In the genomic region with DNA sequence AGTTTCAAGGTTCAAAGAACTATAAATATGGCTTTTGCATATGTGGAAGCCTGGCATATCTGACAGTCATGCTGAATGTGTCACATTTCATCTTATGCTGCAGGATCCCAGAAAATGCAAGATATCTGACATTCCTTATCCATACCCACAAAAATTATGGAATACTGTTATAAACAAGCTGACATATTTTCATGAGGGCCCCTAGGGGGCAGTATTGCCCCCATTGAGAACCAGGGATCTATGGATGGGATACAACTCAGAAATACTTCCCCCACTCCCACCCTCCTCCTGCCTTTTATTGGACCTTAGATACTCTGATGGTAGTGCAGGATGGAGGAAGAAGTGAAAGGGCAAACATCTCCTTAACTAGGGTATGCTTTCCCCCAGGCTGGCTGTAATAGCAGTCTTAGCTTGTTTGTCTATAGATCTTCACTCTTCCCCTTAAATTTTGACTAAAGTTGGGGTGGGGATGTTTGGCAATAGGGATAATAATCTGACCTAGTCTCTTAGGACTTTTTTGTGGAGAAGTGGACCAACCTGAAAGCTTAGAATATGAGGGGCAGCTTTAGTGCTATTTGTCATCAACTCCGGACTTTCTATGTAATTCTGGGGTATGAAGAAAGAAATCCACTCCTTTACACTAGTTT, we compare ENCODE assay signal across 8 cellular contexts. TPM values are rescaled to one million over a fixed set of nuclear protein-coding genes. Genes with fewer than 3 reads are reported as not detected.
A peak's percentile ranks its signal among the peaks of the same experiment; 100 is the strongest.
DNase-seq lines count a peak whose midpoint lies in the region; ATAC-seq and TF ChIP-seq lines count a peak whose summit lies in the region.

No MANE protein-coding gene starts in this region.

- no peak overlapping the region for H4K8ac ChIP-seq in neuronal stem cell (ENCODE audit: low read depth, low read length)

- no CpG with 5 or more reads among the region's 1 CpG for WGBS in neuronal stem cell (ENCODE audit: extremely low coverage in 2 of 2, insufficient read length in 2 of 2, insufficient replicate concordance in 1 of 2), 2 donors

- DNase-seq in AG04449 (ENCODE audit: low read depth, low spot score) (no peak), NOMO-1 (lab: John Stamatoyannopoulos, UW; ENCODE audit: unreplicated experiment in 2 of 2) (peak; percentile 15 to 53), epithelial cell of esophagus (ENCODE audit: low read depth) (peak; percentile 66), neuronal stem cell (ENCODE audit: low spot score) (peak; percentile 48), NCI-H1048 (lab: John Stamatoyannopoulos, UW) (no peak), NCI-H510A treated with DMSO at 0.1 percent for 48 hours (lab: John Stamatoyannopoulos, UW) (no peak)

- H3K9ac ChIP-seq in neuronal stem cell (ENCODE audit: low read depth, low read length, poor library complexity) = no peak overlapping the region

- no peaks in the 10 kb centered on the region for H3K9me3 ChIP-seq in neuronal stem cell (replicated peaks in 1 of 2; ENCODE audit: control insufficient read depth in 2 of 2, insufficient read depth in 1 of 2, low read depth in 1 of 2, low read length in 2 of 2)

- CTCF ChIA-PET in AG04449 (lab: Yijun Ruan, JAX) = interaction anchor here (0.6 to 7.3 kb wide), 41 partner anchors 7 to 386 kb away, joined by 3 to 141 read pairs (median 4); a partner anchor contains a TSS

- no peak overlapping the region for H3K27ac ChIP-seq in neuronal stem cell (replicated peaks; ENCODE audit: low read length)

- no peak overlapping the region for H3K4ac ChIP-seq in neuronal stem cell (ENCODE audit: low read length)

- no peak overlapping the region for H4K91ac ChIP-seq in neuronal stem cell (ENCODE audit: low read depth, low read length, poor library complexity)

- no peaks in the 10 kb centered on the region for H3K27me3 ChIP-seq in neuronal stem cell (ENCODE audit: control insufficient read depth in 3 of 3, insufficient read depth in 3 of 3, low read depth in 1 of 3, low read length in 3 of 3)

- no peaks in the 10 kb centered on the region for H3K4me1 ChIP-seq in neuronal stem cell (ENCODE audit: control insufficient read depth in 2 of 2, insufficient read depth in 1 of 2, low read depth in 1 of 2, low read length in 2 of 2)

- no peak overlapping the region for H2AK5ac ChIP-seq in neuronal stem cell (ENCODE audit: low read depth, low read length)

- H3K4me2 ChIP-seq in neuronal stem cell (ENCODE audit: insufficient read depth, low read length, poor library complexity, severe bottlenecking) = no peak overlapping the region

- POLR2A ChIA-PET in AG04449 (lab: Yijun Ruan, JAX) = no interaction called here

- H2BK120ac ChIP-seq in neuronal stem cell (ENCODE audit: low read depth, low read length) = no peak overlapping the region

- H2BK15ac ChIP-seq in neuronal stem cell (ENCODE audit: low read length) = no peak overlapping the region

- no peak overlapping the region for H3K18ac ChIP-seq in neuronal stem cell (ENCODE audit: low read length)

- ATAC-seq in GM18868 (IDR thresholded peaks at IDR 0.05; ENCODE audit: unreplicated experiment) (peak; percentile 65), GM21737 (IDR thresholded peaks at IDR 0.05; ENCODE audit: unreplicated experiment) (no peak)

- H3K4me3 ChIP-seq in AG04449 (ENCODE audit: low read depth, low read length) (no peak overlapping the region), epithelial cell of esophagus (ENCODE audit: low read length) (no peak overlapping the region), neuronal stem cell (ENCODE audit: low read length in 2 of 2) (no peak overlapping the region)

- TF ChIP-seq CTCF in AG04449 (IDR thresholded peaks at IDR 0.05; ENCODE audit: insufficient read depth, low read length, missing control alignments) (peak; percentile 67), epithelial cell of esophagus (IDR thresholded peaks at IDR 0.05; ENCODE audit: insufficient read depth, low read depth, low read length, missing control alignments) (peak; percentile 82)

- no peak overlapping the region for H3K23ac ChIP-seq in neuronal stem cell (ENCODE audit: low read depth, low read length, poor library complexity)

- no peaks in the 10 kb centered on the region for H3K79me1 ChIP-seq in neuronal stem cell (ENCODE audit: low read depth, low read length)

- no peak overlapping the region for H2AFZ ChIP-seq in neuronal stem cell (ENCODE audit: low read length)

- H2BK5ac ChIP-seq in neuronal stem cell (ENCODE audit: low read length) = no peak overlapping the region

- H2BK12ac ChIP-seq in neuronal stem cell (ENCODE audit: low read length) = no peak overlapping the region

- no peak overlapping the region for H3K14ac ChIP-seq in neuronal stem cell (ENCODE audit: low read length)

- no peaks in the 10 kb centered on the region for H3K36me3 ChIP-seq in neuronal stem cell (replicated peaks in 1 of 2; ENCODE audit: control insufficient read depth in 2 of 2, insufficient read depth in 2 of 2, low read length in 2 of 2)

RNA-seq across cellular contexts. Expression of a gene that starts 3.5 kb away (rescaled TPM):
- polyA plus RNA-seq in neuronal stem cell (2013, experiment 1 of 2) = 0.33 TPM
- 0.42 TPM for polyA plus RNA-seq in neuronal stem cell (2013, experiment 2 of 2)

RNA-seq across cellular contexts. Expression of a gene that starts 12.3 kb away (rescaled TPM):
- 4.7 TPM for polyA plus RNA-seq in neuronal stem cell (2013, experiment 1 of 2)
- polyA plus RNA-seq in neuronal stem cell (2013, experiment 2 of 2) = 5.2 TPM

RNA-seq across cellular contexts. Expression of a gene that starts 18.6 kb away (rescaled TPM):
- 2.2 TPM for polyA plus RNA-seq in neuronal stem cell (2013, experiment 1 of 2)
- 2.5 TPM for polyA plus RNA-seq in neuronal stem cell (2013, experiment 2 of 2)

Comparison
In these comparisons a context has a peak if more than half of its experiments do, and no peak if none do; other contexts are left out.
1. DNase-seq: peak in NOMO-1 (2 of 2), epithelial cell of esophagus (single experiment) and neuronal stem cell (single experiment); none in AG04449 (single experiment), NCI-H1048 (single experiment) and NCI-H510A treated with DMSO at 0.1 percent for 48 hours (single experiment).